ENCODE assay signal across 9 cellular contexts in genomic region chr1:41920658-41921057, GRCh38. TPM values are rescaled to one million over a fixed set of nuclear protein-coding genes. Genes with fewer than 3 reads are reported as not detected.
DNase-seq lines count a peak whose midpoint lies in the region; ATAC-seq and TF ChIP-seq lines count a peak whose summit lies in the region.
"Had no signal": no experiment of that assay in that cellular context is flagged by ENCODE, and none has a peak within 500 bp of the region (broad histone marks: within the 10 kb centered on the region; RNA-seq: fewer than 3 reads in every experiment).

No MANE protein-coding gene starts in this region.

- H3K27ac Mint-ChIP-seq in MCF 10A (ENCODE audit: low read depth, unreplicated experiment), result no peak overlapping the region
- peak overlapping the region; percentile 97 for H3K27ac Mint-ChIP-seq in T-cell
- no peak overlapping the region for H3K27ac Mint-ChIP-seq in progenitor cell of endocrine pancreas

- H3K4me1 Mint-ChIP-seq in MCF 10A (ENCODE audit: insufficient read depth, unreplicated experiment) (peaks cover 16% of the 10 kb centered on the region), T-cell (peaks cover 51 to 60% (median 51%) of the 10 kb centered on the region in 3 donors), progenitor cell of endocrine pancreas (ENCODE audit: low read depth) (peaks cover 22% of the 10 kb centered on the region)

- H3K27me3 Mint-ChIP-seq in MCF 10A (ENCODE audit: insufficient read depth, unreplicated experiment) (no peaks in the 10 kb centered on the region), T-cell (peaks cover 0 to 3% of the 10 kb centered on the region in 2 donors), progenitor cell of endocrine pancreas (peaks cover 52% of the 10 kb centered on the region)

- DNase-seq in MCF 10A (ENCODE audit: unreplicated experiment), result peak; percentile 32
- no peak for DNase-seq in breast epithelium (ENCODE audit: low spot score in 2 of 2)
- no peak for DNase-seq in T-cell
- peak; percentile 38 for DNase-seq in fibroblast of villous mesenchyme (ENCODE audit: low read depth)
- no peak for DNase-seq in mucosa of gallbladder (ENCODE audit: low spot score)
- no peak for DNase-seq in NCI-H187 treated with DMSO at 0.1 percent for 48 hours (lab: John Stamatoyannopoulos, UW)
- DNase-seq in progenitor cell of endocrine pancreas (ENCODE audit: low spot score, unreplicated experiment), result no peak
- no peak for DNase-seq in NCI-H128 (lab: John Stamatoyannopoulos, UW; ENCODE audit: unreplicated experiment)
- DNase-seq: dermis blood vessel endothelial cell had no signal

- CTCF ChIA-PET in MCF 10A (lab: Yijun Ruan, JAX) (no interaction called here), T-cell (lab: Charles Lee) (interaction anchor here in 1 of 2 donors (0.7 to 5.2 kb wide), 5 partner anchors 11 to 108 kb away, joined by 3 to 37 read pairs (median 5); no protein-coding TSS in a partner anchor)

- H3K27me3 ChIP-seq in breast epithelium, result no peaks in the 10 kb centered on the region

- TF ChIP-seq POLR2A in breast epithelium (IDR thresholded peaks at IDR 0.05), result no peak

- intact Hi-C loops in MCF 10A (cut with micrococcal nuclease), result no loop called here
- intact Hi-C loops in breast epithelium (cut with DNase I; ENCODE audit: low total_unique reads), result no loop called here

- H3K36me3 ChIP-seq in breast epithelium, result no peaks in the 10 kb centered on the region

- H3K4me3 Mint-ChIP-seq in MCF 10A (ENCODE audit: unreplicated experiment) (no peak overlapping the region), T-cell (peak overlapping the region; percentile 88 to 91 (median 90)), progenitor cell of endocrine pancreas (ENCODE audit: low read depth) (no peak overlapping the region)

- no TSS peak for BruUV-seq in MCF 10A (replicated peaks; lab: Mats Ljungman, UMichigan)

- H3K4me3 ChIP-seq in breast epithelium (no peak overlapping the region), fibroblast of villous mesenchyme (ENCODE audit: low read depth, low read length) (no peak overlapping the region)

- no peaks in the 10 kb centered on the region for H3K36me3 Mint-ChIP-seq in MCF 10A (ENCODE audit: insufficient read depth, unreplicated experiment)
- H3K36me3 Mint-ChIP-seq in T-cell, result no peaks in the 10 kb centered on the region
- no peaks in the 10 kb centered on the region for H3K36me3 Mint-ChIP-seq in progenitor cell of endocrine pancreas (ENCODE audit: insufficient read depth)

- POLR2A ChIA-PET in MCF 10A (lab: Yijun Ruan, JAX) (interaction anchor here (0.6 to 1.5 kb wide), 2 partner anchors 11 to 58 kb away, joined by 3 to 6 read pairs; no protein-coding TSS in a partner anchor), T-cell (lab: Charles Lee) (interaction anchor here in 1 of 2 donors (0.5 to 1.3 kb wide), 3 partner anchors 11 to 253 kb away, joined by 4 to 5 read pairs (median 4); no protein-coding TSS in a partner anchor)

- H3K4me1 ChIP-seq in breast epithelium, result peaks cover 0 to 12% of the 10 kb centered on the region in 2 donors

- no peak for ATAC-seq in T-cell (replicated peaks in 1 of 4)

- TF ChIP-seq CTCF in MCF 10A (IDR thresholded peaks at IDR 0.05; ENCODE audit: unreplicated experiment) (no peak), breast epithelium (IDR thresholded peaks at IDR 0.05) (no peak), fibroblast of villous mesenchyme (IDR thresholded peaks at IDR 0.05; ENCODE audit: insufficient read depth, low read depth, low read length) (no peak), progenitor cell of endocrine pancreas (IDR thresholded peaks at IDR 0.05; ENCODE audit: unreplicated experiment) (no peak)

- H3K9me3 ChIP-seq in breast epithelium, result peaks cover 0 to 7% of the 10 kb centered on the region in 2 donors

- no peaks in the 10 kb centered on the region for H3K9me3 Mint-ChIP-seq in MCF 10A (ENCODE audit: unreplicated experiment)
- peaks cover 0 to 9% (median 6%) of the 10 kb centered on the region in 3 donors for H3K9me3 Mint-ChIP-seq in T-cell
- H3K9me3 Mint-ChIP-seq in progenitor cell of endocrine pancreas (ENCODE audit: low read depth), result peaks cover 3% of the 10 kb centered on the region

- no peak overlapping the region for H3K27ac ChIP-seq in breast epithelium

RNA-seq across cellular contexts. Expression of gene HIVEP3, which starts 1.9 kb away (rescaled TPM):
- total RNA-seq in MCF 10A (2022), result 0.61 and 1.2 TPM in 2 replicates
- total RNA-seq in breast epithelium, result 10 to 100 TPM in 1 of 3 donors, 1 to 10 TPM in 2; 3.5 to 13.5 (median 9.2) TPM
- 10 to 100 TPM in 1 of 5 donors, 1 to 10 TPM in 4; 7.0 to 15.3 (median 8.8) TPM for total RNA-seq in T-cell
- 0.86 and 1.6 TPM in 2 replicates for total RNA-seq in fibroblast of villous mesenchyme
- total RNA-seq in mucosa of gallbladder, result 8.7 TPM
- 1.1 and 1.6 TPM in 2 replicates for total RNA-seq in progenitor cell of endocrine pancreas

Comparison
In these comparisons a context has a peak if more than half of its experiments do, and no peak if none do; other contexts are left out.
1. DNase-seq: peak in MCF 10A (single experiment) and fibroblast of villous mesenchyme (single experiment); none in breast epithelium (0 of 2), T-cell (0 of 34), mucosa of gallbladder (single experiment), NCI-H187 treated with DMSO at 0.1 percent for 48 hours (single experiment), progenitor cell of endocrine pancreas (single experiment) and NCI-H128 (single experiment).
2. H3K27ac Mint-ChIP-seq: peak in T-cell (2 of 2); none in MCF 10A (single experiment) and progenitor cell of endocrine pancreas (single experiment).
3. H3K4me3 Mint-ChIP-seq: peak in T-cell (3 of 3); none in MCF 10A (single experiment) and progenitor cell of endocrine pancreas (single experiment).